Comparison of ENCODE assay signal across 23 cellular contexts in genomic region chr5:128635379-128635778, GRCh38.
DNase-seq lines count a peak whose midpoint lies in the region; ATAC-seq, FAIRE-seq and TF ChIP-seq lines count a peak whose summit lies in the region.
"Had no signal": no experiment of that assay in that cellular context is flagged by ENCODE, and none has a peak within 500 bp of the region (broad histone marks: within the 10 kb centered on the region; RNA-seq: fewer than 3 reads in every experiment).

No MANE protein-coding gene starts in this region.

- H3K4ac ChIP-seq in IMR-90 (ENCODE audit: low read depth, low read length): 0 out of 2 replicates have a peak overlapping the region, but pooled peaks have one; percentile 16

- H3K23ac ChIP-seq in IMR-90 (ENCODE audit: low read depth, low read length): no peak overlapping the region

- H3K56ac ChIP-seq in IMR-90 (ENCODE audit: extremely low read depth, insufficient read depth, low read length): no peak overlapping the region

- H3K27ac Mint-ChIP-seq in activated CD4-positive, alpha-beta memory T cell treated with anti-CD3 and anti-CD28 coated beads, Interleukin-2, amount 10 ng/mL, durations not matched to agents 7 days and 5 days: no peak overlapping the region
- H3K27ac Mint-ChIP-seq: CD14-positive monocyte; CD4-positive, alpha-beta memory T cell; CD4-positive, CD25-positive, alpha-beta regulatory T cell; CD8-positive, alpha-beta memory T cell had no signal

- BruUV-seq in HepG2 (replicated peaks; lab: Mats Ljungman, UMichigan) (no TSS peak), IMR-90 (replicated peaks; lab: Mats Ljungman, UMichigan) (no TSS peak)

- no peaks in the 10 kb centered on the region for H3K79me2 ChIP-seq in HepG2 (ENCODE audit: insufficient read depth, low read length)

- TF ChIP-seq EP300 in HepG2 (IDR thresholded peaks at IDR 0.05; ENCODE audit: low read depth in 2 of 2, low read length in 2 of 2) (no peak), HepG2 (CRISPR knock-in tag; IDR thresholded peaks at IDR 0.05; ENCODE audit: borderline replicate concordance) (no peak)

- no peak overlapping the region for H3K14ac ChIP-seq in IMR-90 (replicated peaks; ENCODE audit: low read depth, low read length)

- no peak overlapping the region for H3K18ac ChIP-seq in IMR-90 (ENCODE audit: low read depth, low read length)

- dilution Hi-C loops in IMR-90 (cut with HindIII; ENCODE audit: low sequenced_read_pairs, unreplicated experiment): no loop called here

- 64% methylated on average over 6 of the region's 6 CpGs for WGBS in liver
- WGBS in HepG2 (ENCODE audit: low lambda C conversion rate): 29% methylated on average over 6 of the region's 6 CpGs
- 88% methylated on average over 3 of the region's 6 CpGs; no CpG with 5 or more reads in 1 of the 2 experiments for WGBS in IMR-90 (ENCODE audit: extremely low coverage in 2 of 2, insufficient read length in 1 of 2), 2 experiments
- 50 to 53% methylated on average over 6 of the region's 6 CpGs for WGBS in body of pancreas, 2 donors
- WGBS in small intestine, 3 donors: 50 to 75% (median 60%) methylated on average over 6 of the region's 6 CpGs

- H3K27me3 ChIP-seq in liver (ENCODE audit: control insufficient read depth in 4 of 4, insufficient read depth in 4 of 4, low read length in 3 of 4): peaks cover 0 to under 1% (median 0%) of the 10 kb centered on the region in 4 donors
- no peaks in the 10 kb centered on the region for H3K27me3 ChIP-seq in HepG2 (ENCODE audit: control insufficient read depth in 1 of 2, insufficient read depth in 2 of 2, low read length in 2 of 2)
- H3K27me3 ChIP-seq in IMR-90 (ENCODE audit: control insufficient read depth, insufficient read depth, low read length): no peaks in the 10 kb centered on the region
- no peaks in the 10 kb centered on the region for H3K27me3 ChIP-seq in body of pancreas
- no peaks in the 10 kb centered on the region for H3K27me3 ChIP-seq in small intestine (ENCODE audit: control insufficient read depth in 2 of 2, insufficient read depth in 2 of 2, low read length in 2 of 2)
- H3K27me3 ChIP-seq: BE2C, BLaER1 had no signal

- H4K5ac ChIP-seq in IMR-90 (ENCODE audit: low read depth, low read length): peak overlapping the region; percentile 21; the same call in 1 of the 2 replicates

- peak overlapping the region; percentile 42 for H2BK120ac ChIP-seq in IMR-90 (ENCODE audit: low read depth, low read length)

- in situ Hi-C loops in HepG2 (cut with HindIII; ENCODE audit: extremely low pct_ligation_motif_present, low pct_unique_long_range_greater_than_20kb) (no loop called here), IMR-90 (cut with MboI; ENCODE audit: low sequenced_read_pairs) (no loop called here)

- H3K4me3 ChIP-seq in liver (ENCODE audit: low read depth in 1 of 3, low read length in 3 of 3): no peak overlapping the region
- H3K4me3 ChIP-seq in HepG2 (replicated peaks in 1 of 3; ENCODE audit: insufficient read depth in 1 of 3, low read depth in 2 of 3, low read length in 3 of 3): no peak overlapping the region
- H3K4me3 ChIP-seq in IMR-90 (ENCODE audit: insufficient read depth, low read depth, low read length): no peak overlapping the region
- no peak overlapping the region for H3K4me3 ChIP-seq in body of pancreas
- H3K4me3 ChIP-seq in small intestine (ENCODE audit: low read depth in 1 of 2, low read length in 2 of 2): no peak overlapping the region
- H3K4me3 ChIP-seq: BLaER1 had no signal

- FAIRE-seq in HepG2 (lab: Jason Lieb, UNC) (no peak), small intestine (lab: Jason Lieb, UNC) (no peak)
- FAIRE-seq: A204.1, G401.6, GM12891 had no signal

- no peak overlapping the region for H3K4me3 Mint-ChIP-seq in activated CD4-positive, alpha-beta memory T cell treated with anti-CD3 and anti-CD28 coated beads, Interleukin-2, amount 10 ng/mL, durations not matched to agents 7 days and 5 days
- H3K4me3 Mint-ChIP-seq: CD14-positive monocyte; CD4-positive, alpha-beta memory T cell; CD4-positive, CD25-positive, alpha-beta regulatory T cell; CD8-positive, alpha-beta memory T cell had no signal

- no peak overlapping the region for H2AK9ac ChIP-seq in IMR-90 (replicated peaks; ENCODE audit: low read depth, low read length, poor library complexity)

- TF ChIP-seq CTCF in liver (IDR thresholded peaks at IDR 0.05; ENCODE audit: low read depth, low read length, missing input control): no peak
- no peak for TF ChIP-seq CTCF in HepG2 (CRISPR knock-in tag; IDR thresholded peaks at IDR 0.05)
- no peak for TF ChIP-seq CTCF in IMR-90 (conservative IDR thresholded peaks at IDR 0.05; ENCODE audit: low read depth, low read length)
- no peak for TF ChIP-seq CTCF in body of pancreas (IDR thresholded peaks at IDR 0.05)

- ATAC-seq in HepG2 (no peak), IMR-90 (ENCODE audit: low read depth) (no peak), body of pancreas (no peak), GM18861 (IDR thresholded peaks at IDR 0.05; ENCODE audit: unreplicated experiment) (no peak)

- no peaks in the 10 kb centered on the region for H3K36me3 ChIP-seq in liver (ENCODE audit: control insufficient read depth in 4 of 4, insufficient read depth in 3 of 4, low read depth in 1 of 4, low read length in 3 of 4)
- no peaks in the 10 kb centered on the region for H3K36me3 ChIP-seq in HepG2 (replicated peaks in 1 of 2; ENCODE audit: control insufficient read depth in 1 of 2, insufficient read depth in 2 of 2, low read length in 2 of 2)
- H3K36me3 ChIP-seq in IMR-90 (ENCODE audit: control insufficient read depth, insufficient read depth, low read length): no peaks in the 10 kb centered on the region
- H3K36me3 ChIP-seq in body of pancreas (replicated peaks in 1 of 2; ENCODE audit: insufficient read depth in 1 of 2, low read depth in 2 of 2): no peaks in the 10 kb centered on the region
- H3K36me3 ChIP-seq in small intestine (ENCODE audit: control insufficient read depth in 2 of 2, insufficient read depth in 2 of 2, low read length in 2 of 2): no peaks in the 10 kb centered on the region
- H3K36me3 ChIP-seq: BE2C, BLaER1 had no signal

- peak overlapping the region; percentile 54 for H2BK20ac ChIP-seq in IMR-90 (ENCODE audit: low read depth, low read length)

- no peak for TF ChIP-seq RAD21 in liver (IDR thresholded peaks at IDR 0.05)
- TF ChIP-seq RAD21 in HepG2 (CRISPR knock-in tag; IDR thresholded peaks at IDR 0.05): no peak
- no peak for TF ChIP-seq RAD21 in IMR-90 (IDR thresholded peaks at IDR 0.05; ENCODE audit: low read length)

- H3K9me1 ChIP-seq in IMR-90 (ENCODE audit: insufficient read depth, low read length): no peaks in the 10 kb centered on the region

- intact Hi-C loops in HepG2 (cut with micrococcal nuclease; ENCODE audit: unreplicated experiment) (no loop called here), IMR-90 (cut with micrococcal nuclease) (no loop called here), body of pancreas (cut with DNase I) (no loop called here)

- CTCF ChIA-PET in HepG2 (lab: Yijun Ruan, JAX; ENCODE audit: low intra/inter-chr PET ratio, low total read pairs) (no interaction called here), IMR-90 (lab: Yijun Ruan, JAX) (interaction anchor here (2.0 kb wide), 1 partner anchor 9 kb away, joined by 7 read pairs; no protein-coding TSS in a partner anchor)
- CTCF ChIA-PET in activated CD4-positive, alpha-beta memory T cell treated with anti-CD3 and anti-CD28 coated beads, Interleukin-2, amount 10 ng/mL, durations not matched to agents 7 days and 5 days (lab: Charles Lee): no interaction called here

- DNase-seq in HepG2 (ENCODE audit: low spot score) (no peak), IMR-90 (no peak), body of pancreas (peak in 3 of 4 donors; percentile 3 to 22 (median 17)), small intestine (peak; percentile 17), NCI-H1436 treated with DMSO at 0.1 percent for 48 hours (lab: John Stamatoyannopoulos, UW) (no peak)
- no peak for DNase-seq in activated CD4-positive, alpha-beta memory T cell treated with anti-CD3 and anti-CD28 coated beads, Interleukin-2, amount 10 ng/mL, durations not matched to agents 7 days and 5 days
- DNase-seq: 8988T; ACHN; BE2C; C1 segment of cervical spinal cord; CD4-positive, alpha-beta memory T cell; CD4-positive, CD25-positive, alpha-beta regulatory T cell; CD8-positive, alpha-beta memory T cell; COR-L47; DMS79 treated with DMSO at 0.1 percent for 48 hours; GF-D8 had no signal

- H3K36me3 Mint-ChIP-seq in activated CD4-positive, alpha-beta memory T cell treated with anti-CD3 and anti-CD28 coated beads, Interleukin-2, amount 10 ng/mL, durations not matched to agents 7 days and 5 days (ENCODE audit: low read depth): no peaks in the 10 kb centered on the region
- H3K36me3 Mint-ChIP-seq: CD14-positive monocyte; CD4-positive, alpha-beta memory T cell; CD4-positive, CD25-positive, alpha-beta regulatory T cell; CD8-positive, alpha-beta memory T cell had no signal

- H3K9me3 ChIP-seq in liver (ENCODE audit: control insufficient read depth in 4 of 4, low read length in 3 of 4): no peaks in the 10 kb centered on the region
- H3K9me3 ChIP-seq in HepG2 (ENCODE audit: low read length): 0 out of 2 replicates have a peak, but pooled peaks cover 6% of the 10 kb centered on the region
- no peaks in the 10 kb centered on the region for H3K9me3 ChIP-seq in IMR-90 (ENCODE audit: control insufficient read depth, insufficient read depth, low read length)
- H3K9me3 ChIP-seq in body of pancreas: no peaks in the 10 kb centered on the region
- H3K9me3 ChIP-seq in small intestine (ENCODE audit: control insufficient read depth, low read depth): no peaks in the 10 kb centered on the region
- H3K9me3 ChIP-seq: BE2C, BLaER1 had no signal

- H3K9ac ChIP-seq in liver (ENCODE audit: low read depth in 1 of 2, low read length in 2 of 2) (no peak overlapping the region), HepG2 (ENCODE audit: insufficient read depth, low read depth, low read length) (no peak overlapping the region), IMR-90 (ENCODE audit: low read depth, low read length) (no peak overlapping the region)
- H3K9ac ChIP-seq: BLaER1 had no signal

- H2AFZ ChIP-seq in HepG2 (ENCODE audit: low read length) (no peak overlapping the region), IMR-90 (replicated peaks; ENCODE audit: low read length, poor library complexity) (no peak overlapping the region)

- peak overlapping the region; percentile 45; the same call in 1 of the 2 replicates for H2AK5ac ChIP-seq in IMR-90 (ENCODE audit: low read depth, low read length)

- no peaks in the 10 kb centered on the region for H4K20me1 ChIP-seq in HepG2 (ENCODE audit: insufficient read depth, low read length)
- no peaks in the 10 kb centered on the region for H4K20me1 ChIP-seq in IMR-90 (ENCODE audit: insufficient read depth, low read length)
- H4K20me1 ChIP-seq: BLaER1 had no signal

- no peak overlapping the region for H3K4me2 ChIP-seq in HepG2 (ENCODE audit: low read depth, low read length)
- H3K4me2 ChIP-seq in IMR-90 (ENCODE audit: low read depth, low read length): no peak overlapping the region
- H3K4me2 ChIP-seq: BLaER1 had no signal

- H3K79me1 ChIP-seq in IMR-90 (ENCODE audit: low read depth in 1 of 2, low read length in 2 of 2): no peaks in the 10 kb centered on the region

- no peak overlapping the region for H3K27ac ChIP-seq in liver (ENCODE audit: low read depth in 1 of 2, low read length in 2 of 2)
- no peak overlapping the region for H3K27ac ChIP-seq in HepG2 (ENCODE audit: extremely low read length, insufficient read depth, low read length)
- H3K27ac ChIP-seq in IMR-90 (ENCODE audit: insufficient read depth, low read length): no peak overlapping the region
- no peak overlapping the region for H3K27ac ChIP-seq in body of pancreas
- H3K27ac ChIP-seq in small intestine (ENCODE audit: low read depth in 1 of 2, low read length in 1 of 2): no peak overlapping the region
- H3K27ac ChIP-seq: BLaER1 had no signal

- no peaks in the 10 kb centered on the region for H3K27me3 Mint-ChIP-seq in activated CD4-positive, alpha-beta memory T cell treated with anti-CD3 and anti-CD28 coated beads, Interleukin-2, amount 10 ng/mL, durations not matched to agents 7 days and 5 days
- H3K27me3 Mint-ChIP-seq: CD4-positive, CD25-positive, alpha-beta regulatory T cell; CD8-positive, alpha-beta memory T cell had no signal

- POLR2A ChIA-PET in HepG2 (lab: Yijun Ruan, JAX) (no interaction called here), IMR-90 (lab: Charles Lee; ENCODE audit: unreplicated experiment) (no interaction called here)
- POLR2A ChIA-PET in activated CD4-positive, alpha-beta memory T cell treated with anti-CD3 and anti-CD28 coated beads, Interleukin-2, amount 10 ng/mL, durations not matched to agents 7 days and 5 days (lab: Charles Lee): no interaction called here

- TF ChIP-seq POLR2A in HepG2 (IDR thresholded peaks at IDR 0.05; ENCODE audit: insufficient read depth in 1 of 2, low read depth in 2 of 2, low read length in 2 of 2) (no peak), IMR-90 (IDR thresholded peaks at IDR 0.05; ENCODE audit: low read depth, low read length) (no peak), body of pancreas (IDR thresholded peaks at IDR 0.05) (no peak)

- H4K8ac ChIP-seq in IMR-90 (ENCODE audit: low read depth in 2 of 2, low read length in 2 of 2): no peak overlapping the region

- H3K4me1 Mint-ChIP-seq in activated CD4-positive, alpha-beta memory T cell treated with anti-CD3 and anti-CD28 coated beads, Interleukin-2, amount 10 ng/mL, durations not matched to agents 7 days and 5 days: no peaks in the 10 kb centered on the region
- H3K4me1 Mint-ChIP-seq: CD14-positive monocyte; CD4-positive, alpha-beta memory T cell; CD4-positive, CD25-positive, alpha-beta regulatory T cell; CD8-positive, alpha-beta memory T cell had no signal

- no peaks in the 10 kb centered on the region for H3K9me3 Mint-ChIP-seq in activated CD4-positive, alpha-beta memory T cell treated with anti-CD3 and anti-CD28 coated beads, Interleukin-2, amount 10 ng/mL, durations not matched to agents 7 days and 5 days

- H3K4me1 ChIP-seq in liver (ENCODE audit: control insufficient read depth in 4 of 4, insufficient read depth in 4 of 4, low read length in 3 of 4) (no peaks in the 10 kb centered on the region), HepG2 (ENCODE audit: insufficient read depth, low read length) (no peaks in the 10 kb centered on the region), IMR-90 (ENCODE audit: control insufficient read depth, insufficient read depth, low read length) (peaks cover 2% of the 10 kb centered on the region), body of pancreas (no peaks in the 10 kb centered on the region), small intestine (ENCODE audit: control insufficient read depth in 2 of 2, insufficient read depth in 1 of 2, low read depth in 1 of 2, low read length in 1 of 2) (no peaks in the 10 kb centered on the region)
- H3K4me1 ChIP-seq: BE2C, BLaER1 had no signal

- H2BK5ac ChIP-seq in IMR-90 (ENCODE audit: low read depth, low read length, poor library complexity, severe bottlenecking): no peak overlapping the region

- 0 out of 3 replicates have a peak overlapping the region, but pooled peaks have one; percentile 43 for H2BK15ac ChIP-seq in IMR-90 (ENCODE audit: low read depth, low read length)

- no peak overlapping the region for H4K91ac ChIP-seq in IMR-90 (ENCODE audit: insufficient read depth, low read depth, low read length)

Comparison
In these comparisons a context has a peak if more than half of its experiments do, and no peak if none do; other contexts are left out.
1. DNase-seq: peak in body of pancreas (3 of 4) and small intestine (single experiment); none in HepG2 (single experiment), IMR-90 (single experiment), activated CD4-positive, alpha-beta memory T cell treated with anti-CD3 and anti-CD28 coated beads, Interleukin-2, amount 10 ng/mL, durations not matched to agents 7 days and 5 days (single experiment) and NCI-H1436 treated with DMSO at 0.1 percent for 48 hours (single experiment).